ENCODE assay signal across 22 cellular contexts in genomic region chr1:205182930-205183329, GRCh38. TPM values are rescaled to one million over a fixed set of nuclear protein-coding genes. Genes with fewer than 3 reads are reported as not detected.
DNase-seq lines count a peak whose midpoint lies in the region; ATAC-seq and TF ChIP-seq lines count a peak whose summit lies in the region.
"Had no signal": no experiment of that assay in that cellular context is flagged by ENCODE, and none has a peak within 500 bp of the region (broad histone marks: within the 10 kb centered on the region; RNA-seq: fewer than 3 reads in every experiment).

No MANE protein-coding gene starts in this region.

- no peak for TF ChIP-seq EP300 in gastroesophageal sphincter (IDR thresholded peaks at IDR 0.05)

- TF ChIP-seq POLR2A in gastroesophageal sphincter (IDR thresholded peaks at IDR 0.05) = no peak

- H3K9me3 ChIP-seq in BLaER1 treated with 17β-estradiol and CSF1 and Interleukin-3, amounts not matched to agents 10 nM and 100 nM (replicated peaks in 1 of 11) = no peaks in the 10 kb centered on the region
- no peaks in the 10 kb centered on the region for H3K9me3 ChIP-seq in gastroesophageal sphincter
- no peaks in the 10 kb centered on the region for H3K9me3 ChIP-seq in psoas muscle
- H3K9me3 ChIP-seq: ovary, upper lobe of right lung had no signal

- no peak overlapping the region for H2AFZ ChIP-seq in KMS-11 (ENCODE audit: low read depth)
- H2AFZ ChIP-seq: GM23338 had no signal

- no peak overlapping the region for H3K27ac ChIP-seq in BLaER1 treated with 17β-estradiol and CSF1 and Interleukin-3, amounts not matched to agents 10 nM and 100 nM
- no peak overlapping the region for H3K27ac ChIP-seq in KMS-11
- H3K27ac ChIP-seq in gastroesophageal sphincter = peak overlapping the region in 3 of 4 donors; percentile 26 to 56 (median 44)
- H3K27ac ChIP-seq in psoas muscle = peak overlapping the region; percentile 79
- H3K27ac ChIP-seq: ovary, upper lobe of right lung had no signal

- no peak overlapping the region for H3K4me3 ChIP-seq in BLaER1 treated with 17β-estradiol and CSF1 and Interleukin-3, amounts not matched to agents 10 nM and 100 nM
- H3K4me3 ChIP-seq in KMS-11 (IDR thresholded peaks at IDR 0.05; ENCODE audit: insufficient read depth, low read depth, low read length) = no peak overlapping the region
- H3K4me3 ChIP-seq in gastroesophageal sphincter = no peak overlapping the region
- no peak overlapping the region for H3K4me3 ChIP-seq in psoas muscle
- H3K4me3 ChIP-seq: GM23338, lung, ovary, upper lobe of right lung had no signal

- peak overlapping the region in 10 of 11 experiments; percentile 47 to 86 (median 66); a peak in 18 of 22 replicates for H3K4me2 ChIP-seq in BLaER1 treated with 17β-estradiol and CSF1 and Interleukin-3, amounts not matched to agents 10 nM and 100 nM
- peak overlapping the region; percentile 39; the same call in 1 of the 2 replicates for H3K4me2 ChIP-seq in KMS-11
- H3K4me2 ChIP-seq: GM23338 had no signal

- no peak for TF ChIP-seq CTCF in KMS-11 (conservative IDR thresholded peaks at IDR 0.05; ENCODE audit: low read depth, low read length)
- TF ChIP-seq CTCF in gastroesophageal sphincter (IDR thresholded peaks at IDR 0.05) = no peak
- TF ChIP-seq CTCF in psoas muscle (IDR thresholded peaks at IDR 0.05) = no peak

- H3K36me3 ChIP-seq in BLaER1 treated with 17β-estradiol and CSF1 and Interleukin-3, amounts not matched to agents 10 nM and 100 nM = peaks cover 3 to 69% (median 18%) of the 10 kb centered on the region in 11 experiments; a peak in 14 of 22 replicates
- no peaks in the 10 kb centered on the region for H3K36me3 ChIP-seq in KMS-11 (ENCODE audit: insufficient read depth)
- H3K36me3 ChIP-seq in gastroesophageal sphincter = peaks cover 0 to 24% of the 10 kb centered on the region in 2 donors
- H3K36me3 ChIP-seq in psoas muscle (ENCODE audit: insufficient read depth in 1 of 2, low read depth in 1 of 2) = peaks cover 3 to 31% of the 10 kb centered on the region in 2 donors
- H3K36me3 ChIP-seq: ovary had no signal

- 94% methylated on average over 2 of the region's 2 CpGs; no CpG with 5 or more reads in 1 of the 2 donors for WGBS in gastroesophageal sphincter (ENCODE audit: low coverage in 1 of 2), 2 donors
- WGBS in psoas muscle, 3 donors = 85 to 97% (median 88%) methylated on average over 2 of the region's 2 CpGs

- DNase-seq in psoas muscle (no peak), NCI-H187 treated with DMSO at 0.1 percent for 48 hours (lab: John Stamatoyannopoulos, UW) (no peak)
- DNase-seq: activated CD4-positive, alpha-beta T cell treated with anti-CD3 and anti-CD28 coated beads, Interleukin-2, amount 50 U/mL, for 4 hours; activated naive CD4-positive, alpha-beta T cell; anterior cingulate cortex; DMS79; effector memory CD4-positive, alpha-beta T cell; KG1; NCI-H1048; NCI-H2029; ovary; stimulated activated naive CD4-positive, alpha-beta T cell treated with Interleukin-2 at 50 U/mL for 16 hours; T-helper 2 cell; upper lobe of right lung had no signal

- intact Hi-C loops in psoas muscle (cut with DNase I) = no loop called here

- H4K20me1 ChIP-seq in BLaER1 treated with 17β-estradiol and CSF1 and Interleukin-3, amounts not matched to agents 10 nM and 100 nM = peaks cover 31 to 61% (median 49%) of the 10 kb centered on the region in 11 experiments; a peak in 18 of 22 replicates
- no peaks in the 10 kb centered on the region for H4K20me1 ChIP-seq in KMS-11 (ENCODE audit: insufficient read depth)

- peaks cover 17 to 40% (median 28%) of the 10 kb centered on the region in 10 experiments for H3K4me1 ChIP-seq in BLaER1 treated with 17β-estradiol and CSF1 and Interleukin-3, amounts not matched to agents 10 nM and 100 nM
- H3K4me1 ChIP-seq in KMS-11 (ENCODE audit: low read depth, poor library complexity, severe bottlenecking) = peaks cover 26% of the 10 kb centered on the region
- peaks cover 4 to 42% (median 10%) of the 10 kb centered on the region in 3 donors for H3K4me1 ChIP-seq in gastroesophageal sphincter
- H3K4me1 ChIP-seq in psoas muscle = peaks cover 46% of the 10 kb centered on the region

- H3K27me3 ChIP-seq in BLaER1 treated with 17β-estradiol and CSF1 and Interleukin-3, amounts not matched to agents 10 nM and 100 nM = no peaks in the 10 kb centered on the region
- H3K27me3 ChIP-seq in KMS-11 (ENCODE audit: insufficient read depth, low read depth) = no peaks in the 10 kb centered on the region
- H3K27me3 ChIP-seq in gastroesophageal sphincter = no peaks in the 10 kb centered on the region
- no peaks in the 10 kb centered on the region for H3K27me3 ChIP-seq in psoas muscle (ENCODE audit: insufficient read depth in 3 of 3, low read length in 2 of 3)
- H3K27me3 ChIP-seq: ovary, upper lobe of right lung had no signal

- no peak for ATAC-seq in gastroesophageal sphincter
- peak in 3 of 4 donors; percentile 19 to 38 (median 29) for ATAC-seq in psoas muscle
- no peak for ATAC-seq in GM21576 (IDR thresholded peaks at IDR 0.05; ENCODE audit: unreplicated experiment)
- no peak for ATAC-seq in GM21529 (IDR thresholded peaks at IDR 0.05; ENCODE audit: unreplicated experiment)
- ATAC-seq: GM23338, Panc1, upper lobe of right lung had no signal

- 0 out of 2 replicates have a peak, but pooled peaks cover 4% of the 10 kb centered on the region for H3K79me2 ChIP-seq in KMS-11 (ENCODE audit: insufficient read depth, low read depth)

- no peak overlapping the region for H3K9ac ChIP-seq in BLaER1 treated with 17β-estradiol and CSF1 and Interleukin-3, amounts not matched to agents 10 nM and 100 nM
- no peak overlapping the region for H3K9ac ChIP-seq in KMS-11

RNA-seq across cellular contexts. Expression of gene DSTYK, which starts 28.6 kb away (rescaled TPM):
- total RNA-seq in gastroesophageal sphincter (10 to 100 TPM; 15.1 to 18.7 (median 16.2) TPM), psoas muscle (10 to 100 TPM in 3 of 4 donors, 1 to 10 TPM in 1; 10.0 to 22.6 (median 13.9) TPM)
- 10 to 100 TPM in 1 of 3 donors, 1 to 10 TPM in 2; 2.3 to 19.3 (median 5.2) TPM for polyA plus RNA-seq in psoas muscle

RNA-seq across cellular contexts. Expression of gene TMCC2, which starts 44.8 kb away (rescaled TPM):
- total RNA-seq in gastroesophageal sphincter (1 to 10 TPM; 3.1 to 8.9 (median 5.5) TPM), psoas muscle (10 to 100 TPM in 1 of 4 donors, 1 to 10 TPM in 3; 3.4 to 21.4 (median 6.9) TPM)
- 10 to 100 TPM in 1 of 3 donors, 1 to 10 TPM in 1, under 1 TPM in 1; 0.66 to 17.5 (median 4.3) TPM for polyA plus RNA-seq in psoas muscle

Comparison
In these comparisons a context has a peak if more than half of its experiments do, and no peak if none do; other contexts are left out.
1. H3K27ac ChIP-seq: peak in gastroesophageal sphincter (3 of 4) and psoas muscle (single experiment); none in BLaER1 treated with 17β-estradiol and CSF1 and Interleukin-3, amounts not matched to agents 10 nM and 100 nM (0 of 11) and KMS-11 (single experiment).
2. ATAC-seq: peak in psoas muscle (3 of 4); none in gastroesophageal sphincter (single experiment), GM21576 (single experiment) and GM21529 (single experiment).